ENCODE assay signal across 8 cellular contexts in genomic region chr6:122610690-122611455, GRCh38. TPM values are rescaled to one million over a fixed set of nuclear protein-coding genes. Genes with fewer than 3 reads are reported as not detected.
A peak's percentile ranks its signal among the peaks of the same experiment; 100 is the strongest.
DNase-seq lines count a peak whose midpoint lies in the region; ATAC-seq and TF ChIP-seq lines count a peak whose summit lies in the region.

No MANE protein-coding gene starts in this region.

- peak overlapping the region; percentile 68 for H3K4me3 Mint-ChIP-seq in activated CD8-positive, alpha-beta T cell treated with anti-CD3 and anti-CD28 coated beads for 36 hours
- H3K4me3 Mint-ChIP-seq in natural killer cell treated with Interleukin-12 subunit alpha and Interleukin-12 subunit beta and Interleukin-15 and Interleukin-18, amount 100 ng/mL, for 72 hours = peak overlapping the region; percentile 60

- peak; percentile 25 for DNase-seq in activated CD4-positive, alpha-beta T cell treated with anti-CD3 and anti-CD28 coated beads for 48 hours
- DNase-seq in activated CD4-positive, alpha-beta T cell treated with anti-CD3 and anti-CD28 coated beads for 4 hours = no peak
- DNase-seq in MV-4-11 (lab: John Stamatoyannopoulos, UW) (peak; percentile 30), fibroblast of peridontal ligament (ENCODE audit: extremely low read depth) (peak; percentile 21)
- DNase-seq in activated CD8-positive, alpha-beta T cell treated with anti-CD3 and anti-CD28 coated beads for 36 hours = peak; percentile 32
- no peak for DNase-seq in natural killer cell treated with Interleukin-12 subunit alpha and Interleukin-12 subunit beta and Interleukin-15 and Interleukin-18, amount 100 ng/mL, for 72 hours (ENCODE audit: low spot score)
- no peak for DNase-seq in NK-92 treated with Interleukin-12 subunit alpha and Interleukin-12 subunit beta, amount 100 ng/mL, for 24 hours (lab: John Stamatoyannopoulos, UW)

- no peak overlapping the region for H3K27ac Mint-ChIP-seq in activated CD8-positive, alpha-beta T cell treated with anti-CD3 and anti-CD28 coated beads for 36 hours
- no peak overlapping the region for H3K27ac Mint-ChIP-seq in natural killer cell treated with Interleukin-12 subunit alpha and Interleukin-12 subunit beta and Interleukin-15 and Interleukin-18, amount 100 ng/mL, for 72 hours

- no peaks in the 10 kb centered on the region for H3K36me3 ChIP-seq in HEK293 (ENCODE audit: control insufficient read depth in 2 of 2, insufficient read depth in 1 of 2, low read length in 2 of 2)

- peaks cover 15% of the 10 kb centered on the region for H3K4me1 Mint-ChIP-seq in activated CD8-positive, alpha-beta T cell treated with anti-CD3 and anti-CD28 coated beads for 36 hours (ENCODE audit: low read depth)
- peaks cover 7 to 9% of the 10 kb centered on the region in 2 donors for H3K4me1 Mint-ChIP-seq in natural killer cell treated with Interleukin-12 subunit alpha and Interleukin-12 subunit beta and Interleukin-15 and Interleukin-18, amount 100 ng/mL, for 72 hours (ENCODE audit: low read depth in 2 of 2)

- CTCF ChIA-PET in HEK293 (lab: Yijun Ruan, JAX) = interaction anchor here (0.6 to 4.0 kb wide), 15 partner anchors 9 to 228 kb away, joined by 3 to 17 read pairs (median 4); no protein-coding TSS in a partner anchor
- CTCF ChIA-PET in activated CD8-positive, alpha-beta T cell treated with anti-CD3 and anti-CD28 coated beads for 36 hours (lab: Charles Lee) = interaction anchor here (1.2 to 1.7 kb wide), 2 partner anchors 21 to 120 kb away, joined by 4 read pairs; no protein-coding TSS in a partner anchor

- H3K27me3 Mint-ChIP-seq in activated CD8-positive, alpha-beta T cell treated with anti-CD3 and anti-CD28 coated beads for 36 hours = peaks cover 34% of the 10 kb centered on the region
- H3K27me3 Mint-ChIP-seq in natural killer cell treated with Interleukin-12 subunit alpha and Interleukin-12 subunit beta and Interleukin-15 and Interleukin-18, amount 100 ng/mL, for 72 hours = peaks cover 19 to 36% of the 10 kb centered on the region in 2 donors

- H3K9me3 ChIP-seq in HEK293 (ENCODE audit: control insufficient read depth, insufficient read depth, low read depth, low read length) = no peaks in the 10 kb centered on the region

- peak overlapping the region; percentile 77 for H3K4me3 ChIP-seq in HEK293 (ENCODE audit: low read depth, low read length)

- no peaks in the 10 kb centered on the region for H3K9me3 Mint-ChIP-seq in activated CD8-positive, alpha-beta T cell treated with anti-CD3 and anti-CD28 coated beads for 36 hours
- H3K9me3 Mint-ChIP-seq in natural killer cell treated with Interleukin-12 subunit alpha and Interleukin-12 subunit beta and Interleukin-15 and Interleukin-18, amount 100 ng/mL, for 72 hours = peaks cover 10% of the 10 kb centered on the region

- peak overlapping the region; percentile 57; the same call in 1 of the 2 replicates for H3K27ac ChIP-seq in HEK293 (ENCODE audit: extremely low read depth, low read depth, low read length)

- no peaks in the 10 kb centered on the region for H3K36me3 Mint-ChIP-seq in activated CD8-positive, alpha-beta T cell treated with anti-CD3 and anti-CD28 coated beads for 36 hours (ENCODE audit: low read depth)
- H3K36me3 Mint-ChIP-seq in natural killer cell treated with Interleukin-12 subunit alpha and Interleukin-12 subunit beta and Interleukin-15 and Interleukin-18, amount 100 ng/mL, for 72 hours = peaks cover 4% of the 10 kb centered on the region

- intact Hi-C loops in activated CD8-positive, alpha-beta T cell treated with anti-CD3 and anti-CD28 coated beads for 36 hours (cut with micrococcal nuclease) = no loop called here

- TF ChIP-seq CTCF in HEK293 (tag by site-specific recombination; IDR thresholded peaks at IDR 0.05) = peak; percentile 19; the same call in 1 of the 2 replicates
- TF ChIP-seq CTCF in activated CD8-positive, alpha-beta T cell treated with anti-CD3 and anti-CD28 coated beads for 36 hours (IDR thresholded peaks at IDR 0.05) = no peak

- no peaks in the 10 kb centered on the region for H3K4me1 ChIP-seq in HEK293 (ENCODE audit: control insufficient read depth, insufficient read depth, low read length)

- POLR2A ChIA-PET in HEK293 (lab: Yijun Ruan, JAX) = interaction anchor here (0.5 to 1.2 kb wide), 7 partner anchors 9 to 211 kb away, joined by 3 to 12 read pairs (median 4); partner anchors contain the start of gene HSF2
- POLR2A ChIA-PET in activated CD8-positive, alpha-beta T cell treated with anti-CD3 and anti-CD28 coated beads for 36 hours (lab: Charles Lee) = interaction anchor here (0.7 kb wide), 1 partner anchor 21 kb away, joined by 3 read pairs; no protein-coding TSS in a partner anchor

- peak; percentile 43 for ATAC-seq in activated CD8-positive, alpha-beta T cell treated with anti-CD3 and anti-CD28 coated beads for 36 hours
- peak; percentile 48 to 54 for ATAC-seq in natural killer cell treated with Interleukin-12 subunit alpha and Interleukin-12 subunit beta and Interleukin-15 and Interleukin-18, amount 100 ng/mL, for 72 hours

TF ChIP-seq in HEK293, 187 proteins besides CTCF, POLR2A, EP300 and RAD21:
- no peak for TF ChIP-seq ZNF596 (tag by site-specific recombination; IDR thresholded peaks at IDR 0.05)
- TF ChIP-seq ZNF558 (tag by site-specific recombination; IDR thresholded peaks at IDR 0.05) = no peak
- 0 out of 2 replicates have a peak, but pooled peaks have one; percentile 3 for TF ChIP-seq EGR2 (tag by site-specific recombination; IDR thresholded peaks at IDR 0.05; ENCODE audit: low read depth)
- TF ChIP-seq ZNF335 (tag by site-specific recombination; conservative IDR thresholded peaks at IDR 0.05) = peak; percentile 95
- TF ChIP-seq ZBTB48 (tag by site-specific recombination; IDR thresholded peaks at IDR 0.05) = 0 out of 2 replicates have a peak, but pooled peaks have one; percentile 58
- TF ChIP-seq PRDM10 (tag by site-specific recombination; IDR thresholded peaks at IDR 0.05) = peak; percentile 95
- TF ChIP-seq ZBTB20 (tag by site-specific recombination; IDR thresholded peaks at IDR 0.05) = 0 out of 2 replicates have a peak, but pooled peaks have one; percentile 23
- no peak for TF ChIP-seq SCRT1 (tag by site-specific recombination; IDR thresholded peaks at IDR 0.05; ENCODE audit: borderline replicate concordance)
- TF ChIP-seq YY1 (tag by site-specific recombination; IDR thresholded peaks at IDR 0.05) = 0 out of 2 replicates have a peak, but pooled peaks have one; percentile 24
- peak; percentile 60 for TF ChIP-seq GLIS2 (tag by site-specific recombination; IDR thresholded peaks at IDR 0.05)
- TF ChIP-seq HOXC10 (CRISPR knock-in tag; IDR thresholded peaks at IDR 0.05) = 0 out of 2 replicates have a peak, but pooled peaks have one; percentile 13
- TF ChIP-seq KLF16 (tag by site-specific recombination; IDR thresholded peaks at IDR 0.05) = peak; percentile 18; the same call in 1 of the 2 replicates
TF ChIP-seq in HEK293: peak in this region for 9.

RNA-seq across cellular contexts. Expression of gene PKIB, which starts 0.7 kb away (rescaled TPM):
- total RNA-seq in activated CD8-positive, alpha-beta T cell treated with anti-CD3 and anti-CD28 coated beads for 36 hours = under 1 TPM; 0.69 to 0.90 TPM
- not detected for total RNA-seq in natural killer cell treated with Interleukin-12 subunit alpha and Interleukin-12 subunit beta and Interleukin-15 and Interleukin-18, amount 100 ng/mL, for 72 hours

Comparison
In these comparisons a context has a peak if more than half of its experiments do, and no peak if none do; other contexts are left out.
1. DNase-seq: peak in activated CD4-positive, alpha-beta T cell treated with anti-CD3 and anti-CD28 coated beads for 48 hours (single experiment), MV-4-11 (single experiment), activated CD8-positive, alpha-beta T cell treated with anti-CD3 and anti-CD28 coated beads for 36 hours (single experiment) and fibroblast of peridontal ligament (single experiment); none in activated CD4-positive, alpha-beta T cell treated with anti-CD3 and anti-CD28 coated beads for 4 hours (0 of 2), natural killer cell treated with Interleukin-12 subunit alpha and Interleukin-12 subunit beta and Interleukin-15 and Interleukin-18, amount 100 ng/mL, for 72 hours (single experiment) and NK-92 treated with Interleukin-12 subunit alpha and Interleukin-12 subunit beta, amount 100 ng/mL, for 24 hours (single experiment).